Comparison of ENCODE assay signal across 17 cellular contexts in the genomic region with DNA sequence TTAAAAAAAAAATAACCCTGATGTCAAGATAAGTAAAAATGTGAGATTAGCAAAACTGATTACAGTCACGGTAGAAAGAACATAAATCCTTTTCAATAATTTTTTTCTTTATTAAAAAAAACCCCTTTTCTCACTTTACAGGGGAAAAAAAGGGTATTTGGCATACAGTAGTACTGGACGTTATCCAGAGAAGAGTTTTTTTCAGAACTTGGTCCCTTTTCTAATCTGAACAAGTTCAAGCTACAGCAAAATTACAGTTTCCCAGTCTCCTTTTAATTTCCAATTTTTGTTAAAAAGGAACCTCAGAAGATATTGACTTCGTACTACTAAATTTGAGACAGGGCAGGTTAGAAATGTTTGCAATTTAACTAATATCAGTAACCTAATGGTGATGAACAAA.
"Had no signal": no experiment of that assay in that cellular context is flagged by ENCODE, and none has a peak within 500 bp of the region (broad histone marks: within the 10 kb centered on the region; RNA-seq: fewer than 3 reads in every experiment).

No MANE protein-coding gene starts in this region.

- ATAC-seq: activated CD8-positive, alpha-beta T cell treated with anti-CD3 and anti-CD28 coated beads, Interleukin-2, amount 10 ng/mL, durations not matched to agents 7 days and 5 days; activated naive CD4-positive, alpha-beta T cell treated with anti-CD3 and anti-CD28 coated beads, Interleukin-2, amount 50 U/mL, for 72 hours; activated T-cell treated with anti-CD3 and anti-CD28 coated beads, Interleukin-2, amount 50 U/mL, for 72 hours; stimulated activated naive B cell treated with anti-CD40 and anti-IgM and Interleukin-4, amounts not matched to agents 10 μg/mL and 1 μg/mL and 100 μg/mL, for 72 hours had no signal

- H3K27me3 Mint-ChIP-seq: activated CD4-positive, alpha-beta T cell treated with anti-CD3 and anti-CD28 coated beads, Interleukin-2, amount 10 ng/mL, durations not matched to agents 24 days and 14 days had no signal

- H3K36me3 ChIP-seq: brain microvascular endothelial cell had no signal

- DNase-seq: activated CD4-positive, alpha-beta T cell treated with anti-CD3 and anti-CD28 coated beads, Interleukin-2, amount 10 ng/mL, durations not matched to agents 24 days and 14 days; activated CD4-positive, CD25-positive, alpha-beta regulatory T cell; activated CD8-positive, alpha-beta memory T cell treated with anti-CD3 and anti-CD28 coated beads, Interleukin-2, amount 50 U/mL, for 48 hours; activated CD8-positive, alpha-beta T cell treated with anti-CD3 and anti-CD28 coated beads, Interleukin-2, amount 10 ng/mL, durations not matched to agents 7 days and 5 days; activated gamma-delta T cell; activated T-cell treated with anti-CD3 and anti-CD28 coated beads, Interleukin-2, amount 50 U/mL, for 72 hours; brain microvascular endothelial cell; cortex of kidney; effector CD4-positive, alpha-beta T cell; kidney glomerular epithelial cell; naive B cell; stimulated activated CD4-positive, alpha-beta T cell treated with anti-CD3 and anti-CD28 coated beads, Interleukin-2, amount 100 ng/mL, for 48 hours; stimulated activated naive B cell treated with anti-CD40 and anti-IgM and Interleukin-4, amounts not matched to agents 10 μg/mL and 1 μg/mL and 100 μg/mL, for 72 hours; SW 1271 had no signal

- H3K4me3 ChIP-seq: lung had no signal

- H3K27ac ChIP-seq: brain microvascular endothelial cell had no signal

- H3K4me1 Mint-ChIP-seq: activated CD4-positive, alpha-beta T cell treated with anti-CD3 and anti-CD28 coated beads, Interleukin-2, amount 10 ng/mL, durations not matched to agents 24 days and 14 days; naive B cell; stimulated activated naive B cell treated with anti-CD40 and anti-IgM and Interleukin-4, amounts not matched to agents 10 μg/mL and 1 μg/mL and 100 μg/mL, for 72 hours had no signal

- H3K9me3 Mint-ChIP-seq: activated CD4-positive, alpha-beta T cell treated with anti-CD3 and anti-CD28 coated beads, Interleukin-2, amount 10 ng/mL, durations not matched to agents 24 days and 14 days; T-helper 2 cell treated with Interferon-gamma antibody and Interleukin-4, amounts not matched to agents 5 μg/mL and 100 μg/mL, for 36 hours had no signal

- H3K27ac Mint-ChIP-seq: activated CD4-positive, alpha-beta T cell treated with anti-CD3 and anti-CD28 coated beads, Interleukin-2, amount 10 ng/mL, durations not matched to agents 24 days and 14 days; activated CD8-positive, alpha-beta T cell treated with anti-CD3 and anti-CD28 coated beads, Interleukin-2, amount 10 ng/mL, durations not matched to agents 7 days and 5 days; activated naive CD4-positive, alpha-beta T cell treated with anti-CD3 and anti-CD28 coated beads, Interleukin-2, amount 50 U/mL, for 72 hours; activated T-cell treated with anti-CD3 and anti-CD28 coated beads, Interleukin-2, amount 50 U/mL, for 72 hours; naive B cell; stimulated activated naive B cell treated with anti-CD40 and anti-IgM and Interleukin-4, amounts not matched to agents 10 μg/mL and 1 μg/mL and 100 μg/mL, for 72 hours; T-helper 2 cell treated with Interferon-gamma antibody and Interleukin-4, amounts not matched to agents 5 μg/mL and 100 μg/mL, for 36 hours had no signal

- H3K36me3 Mint-ChIP-seq: activated naive CD4-positive, alpha-beta T cell treated with anti-CD3 and anti-CD28 coated beads, Interleukin-2, amount 50 U/mL, for 72 hours; naive B cell; stimulated activated naive B cell treated with anti-CD40 and anti-IgM and Interleukin-4, amounts not matched to agents 10 μg/mL and 1 μg/mL and 100 μg/mL, for 72 hours had no signal

- H3K27me3 ChIP-seq: brain microvascular endothelial cell had no signal

- H3K4me3 Mint-ChIP-seq: activated CD4-positive, alpha-beta T cell treated with anti-CD3 and anti-CD28 coated beads, Interleukin-2, amount 10 ng/mL, durations not matched to agents 24 days and 14 days; activated CD8-positive, alpha-beta T cell treated with anti-CD3 and anti-CD28 coated beads, Interleukin-2, amount 10 ng/mL, durations not matched to agents 7 days and 5 days; activated T-cell treated with anti-CD3 and anti-CD28 coated beads, Interleukin-2, amount 50 U/mL, for 72 hours; naive B cell; stimulated activated naive B cell treated with anti-CD40 and anti-IgM and Interleukin-4, amounts not matched to agents 10 μg/mL and 1 μg/mL and 100 μg/mL, for 72 hours; T-helper 2 cell treated with Interferon-gamma antibody and Interleukin-4, amounts not matched to agents 5 μg/mL and 100 μg/mL, for 36 hours had no signal
